Comparison of ENCODE assay signal across 1 cellular context in the genomic region with DNA sequence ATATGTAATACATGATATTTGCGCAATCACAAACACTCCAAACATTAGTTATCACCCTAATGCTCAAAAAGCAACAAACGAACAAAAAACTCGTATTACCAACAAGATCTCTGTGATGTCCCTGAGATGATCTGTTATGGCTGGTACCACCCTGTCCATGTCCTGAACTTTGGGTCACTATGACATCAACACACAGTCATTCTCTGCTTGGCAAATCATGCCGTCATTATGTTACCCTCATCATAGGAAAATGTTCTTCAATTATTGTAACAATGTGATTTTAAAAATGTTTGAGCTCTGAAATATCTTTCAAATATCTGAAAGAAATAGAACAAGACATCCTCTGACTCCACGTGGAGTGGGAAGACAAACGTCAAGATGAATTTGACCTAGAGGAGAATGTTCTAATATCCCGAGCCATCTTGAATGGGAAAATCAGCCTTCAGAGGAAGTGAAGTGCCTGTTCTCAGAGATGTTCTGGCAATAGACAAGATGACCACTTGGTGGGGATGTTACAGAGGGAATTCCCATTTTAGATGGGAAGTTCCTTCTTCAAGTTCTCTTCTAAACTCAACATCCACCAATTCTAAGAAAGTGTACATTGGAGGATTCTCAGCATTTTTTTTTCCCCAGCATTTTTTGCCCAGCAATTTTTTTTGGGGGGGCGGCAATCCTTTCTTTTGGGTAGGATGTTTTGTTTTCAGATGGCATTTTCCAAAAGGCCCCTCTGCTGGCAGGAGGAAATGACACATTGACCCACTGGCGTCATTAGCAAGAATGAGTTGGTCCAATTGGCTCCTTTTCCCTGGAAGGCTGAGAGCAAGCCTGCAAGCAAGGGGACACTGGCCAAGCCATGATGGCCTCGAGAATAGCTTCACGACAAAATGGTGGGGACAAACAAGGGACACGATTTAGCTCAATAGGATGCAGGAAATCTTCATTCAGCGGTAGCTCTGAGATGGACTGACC.
A peak's percentile ranks its signal among the peaks of the same experiment; 100 is the strongest.
TF ChIP-seq lines count a peak whose summit lies in the region.

No MANE protein-coding gene starts in this region.

TF ChIP-seq in K562, 482 proteins besides CTCF, POLR2A, EP300 and RAD21 (continued from another document):
- no peak for TF ChIP-seq RB1 (IDR thresholded peaks at IDR 0.05; ENCODE audit: low read depth)
- no peak for TF ChIP-seq DIDO1 (tag; IDR thresholded peaks at IDR 0.05; ENCODE audit: low read depth)
- TF ChIP-seq, protein P1, sequence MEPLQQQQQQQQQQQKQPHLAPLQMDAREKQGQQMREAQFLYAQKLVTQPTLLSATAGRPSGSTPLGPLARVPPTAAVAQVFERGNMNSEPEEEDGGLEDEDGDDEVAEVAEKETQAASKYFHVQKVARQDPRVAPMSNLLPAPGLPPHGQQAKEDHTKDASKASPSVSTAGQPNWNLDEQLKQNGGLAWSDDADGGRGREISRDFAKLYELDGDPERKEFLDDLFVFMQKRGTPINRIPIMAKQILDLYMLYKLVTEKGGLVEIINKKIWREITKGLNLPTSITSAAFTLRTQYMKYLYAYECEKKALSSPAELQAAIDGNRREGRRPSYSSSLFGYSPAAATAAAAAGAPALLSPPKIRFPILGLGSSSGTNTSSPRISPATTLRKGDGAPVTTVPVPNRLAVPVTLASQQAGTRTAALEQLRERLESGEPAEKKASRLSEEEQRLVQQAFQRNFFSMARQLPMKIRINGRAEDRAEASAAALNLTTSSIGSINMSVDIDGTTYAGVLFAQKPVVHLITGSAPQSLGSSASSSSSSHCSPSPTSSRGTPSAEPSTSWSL (CRISPR knock-in tag; IDR thresholded peaks at IDR 0.05; ENCODE audit: borderline replicate concordance), result no peak
- TF ChIP-seq, protein P2, sequence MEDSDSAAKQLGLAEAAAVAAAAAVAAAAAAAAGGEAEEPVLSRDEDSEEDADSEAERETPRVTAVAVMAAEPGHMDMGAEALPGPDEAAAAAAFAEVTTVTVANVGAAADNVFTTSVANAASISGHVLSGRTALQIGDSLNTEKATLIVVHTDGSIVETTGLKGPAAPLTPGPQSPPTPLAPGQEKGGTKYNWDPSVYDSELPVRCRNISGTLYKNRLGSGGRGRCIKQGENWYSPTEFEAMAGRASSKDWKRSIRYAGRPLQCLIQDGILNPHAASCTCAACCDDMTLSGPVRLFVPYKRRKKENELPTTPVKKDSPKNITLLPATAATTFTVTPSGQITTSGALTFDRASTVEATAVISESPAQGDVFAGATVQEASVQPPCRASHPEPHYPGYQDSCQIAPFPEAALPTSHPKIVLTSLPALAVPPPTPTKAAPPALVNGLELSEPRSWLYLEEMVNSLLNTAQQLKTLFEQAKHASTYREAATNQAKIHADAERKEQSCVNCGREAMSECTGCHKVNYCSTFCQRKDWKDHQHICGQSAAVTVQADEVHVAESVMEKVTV (CRISPR knock-in tag; IDR thresholded peaks at IDR 0.05), result peak; percentile 62; the same call in 1 of the 2 replicates
- TF ChIP-seq NEUROD1 (IDR thresholded peaks at IDR 0.05; ENCODE audit: borderline replicate concordance, low read depth, low read length, partially characterized antibody), result no peak
- TF ChIP-seq, protein P3, sequence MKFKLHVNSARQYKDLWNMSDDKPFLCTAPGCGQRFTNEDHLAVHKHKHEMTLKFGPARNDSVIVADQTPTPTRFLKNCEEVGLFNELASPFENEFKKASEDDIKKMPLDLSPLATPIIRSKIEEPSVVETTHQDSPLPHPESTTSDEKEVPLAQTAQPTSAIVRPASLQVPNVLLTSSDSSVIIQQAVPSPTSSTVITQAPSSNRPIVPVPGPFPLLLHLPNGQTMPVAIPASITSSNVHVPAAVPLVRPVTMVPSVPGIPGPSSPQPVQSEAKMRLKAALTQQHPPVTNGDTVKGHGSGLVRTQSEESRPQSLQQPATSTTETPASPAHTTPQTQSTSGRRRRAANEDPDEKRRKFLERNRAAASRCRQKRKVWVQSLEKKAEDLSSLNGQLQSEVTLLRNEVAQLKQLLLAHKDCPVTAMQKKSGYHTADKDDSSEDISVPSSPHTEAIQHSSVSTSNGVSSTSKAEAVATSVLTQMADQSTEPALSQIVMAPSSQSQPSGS (CRISPR knock-in tag; IDR thresholded peaks at IDR 0.05), result no peak
- no peak for TF ChIP-seq SREBF2 (CRISPR knock-in tag; IDR thresholded peaks at IDR 0.05)
- TF ChIP-seq ESRRB (CRISPR knock-in tag; IDR thresholded peaks at IDR 0.05; ENCODE audit: borderline replicate concordance), result no peak
TF ChIP-seq in K562: peak in this region for 2.
